ENCODE assay signal across 30 cellular contexts in the genomic region with DNA sequence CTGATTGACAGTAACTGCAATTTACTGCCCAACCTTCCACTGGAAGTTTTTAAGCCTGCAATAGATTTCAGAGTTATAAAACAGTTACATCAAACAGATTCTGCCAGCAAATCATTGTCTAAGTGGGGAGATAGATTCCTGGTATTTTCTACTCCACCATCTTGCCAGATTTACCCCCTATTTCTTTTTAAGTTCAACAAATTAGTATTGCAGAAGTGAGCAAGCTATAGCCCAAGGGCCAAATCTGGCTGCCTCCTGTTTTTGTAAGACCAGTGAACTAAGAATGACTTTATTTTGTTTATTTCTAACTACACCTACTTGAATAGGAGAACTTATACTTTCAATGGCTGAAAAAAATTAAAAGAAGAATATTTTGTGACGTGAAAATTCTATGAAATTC. TPM values are rescaled to one million over a fixed set of nuclear protein-coding genes. Genes with fewer than 3 reads are reported as not detected.
"Had no signal": no experiment of that assay in that cellular context is flagged by ENCODE, and none has a peak within 500 bp of the region (broad histone marks: within the 10 kb centered on the region; RNA-seq: fewer than 3 reads in every experiment).

No MANE protein-coding gene starts in this region.

- H3K4me3 Mint-ChIP-seq: stimulated activated effector memory CD8-positive, alpha-beta T cell treated with anti-CD3 and anti-CD28 coated beads, Interleukin-12 subunit alpha, Interleukin-12 subunit beta, amount 100 ng/mL, for 72 hours; stimulated activated memory B cell treated with anti-CD40 and anti-IgM and Interleukin-4, amounts not matched to agents 10 μg/mL and 1 μg/mL and 100 μg/mL, for 72 hours; stimulated activated naive B cell treated with anti-CD40 and anti-IgM and Interleukin-4, amounts not matched to agents 10 μg/mL and 1 μg/mL and 100 μg/mL, for 72 hours; stimulated activated naive CD8-positive, alpha-beta T cell treated with anti-CD3 and anti-CD28 coated beads, Interleukin-15, amount 100 ng/mL, for 72 hours; stimulated activated naive CD8-positive, alpha-beta T cell treated with anti-CD3 and anti-CD28 coated beads, Interleukin-15, Interleukin-2, amounts not matched to agents 100 ng/mL and 50 ng/mL, for 24 hours; type B pancreatic cell had no signal

- H3K4me1 ChIP-seq: suprapubic skin, testis, tibial artery, tibial nerve, upper lobe of left lung, upper lobe of right lung, uterus, vagina had no signal

- H3K36me3 Mint-ChIP-seq: stimulated activated effector memory CD8-positive, alpha-beta T cell treated with anti-CD3 and anti-CD28 coated beads, Interleukin-12 subunit alpha, Interleukin-12 subunit beta, amount 100 ng/mL, for 72 hours; stimulated activated memory B cell treated with anti-CD40 and anti-IgM and Interleukin-4, amounts not matched to agents 10 μg/mL and 1 μg/mL and 100 μg/mL, for 72 hours; stimulated activated naive B cell treated with anti-CD40 and anti-IgM and Interleukin-4, amounts not matched to agents 10 μg/mL and 1 μg/mL and 100 μg/mL, for 72 hours; type B pancreatic cell had no signal

- H3K36me3 ChIP-seq: stomach, suprapubic skin, thoracic aorta, thyroid gland, tibial artery, tibial nerve, transverse colon, upper lobe of left lung, upper lobe of right lung, uterus, vagina had no signal

- H3K27me3 ChIP-seq: stomach, suprapubic skin, testis, thyroid gland, tibial artery, tibial nerve, transverse colon, upper lobe of left lung, upper lobe of right lung, uterus, vagina had no signal

- H3K27ac Mint-ChIP-seq: stimulated activated effector memory CD8-positive, alpha-beta T cell treated with anti-CD3 and anti-CD28 coated beads, Interleukin-12 subunit alpha, Interleukin-12 subunit beta, amount 100 ng/mL, for 72 hours; stimulated activated memory B cell treated with anti-CD40 and anti-IgM and Interleukin-4, amounts not matched to agents 10 μg/mL and 1 μg/mL and 100 μg/mL, for 72 hours; stimulated activated naive B cell treated with anti-CD40 and anti-IgM and Interleukin-4, amounts not matched to agents 10 μg/mL and 1 μg/mL and 100 μg/mL, for 72 hours; stimulated activated naive CD8-positive, alpha-beta T cell treated with anti-CD3 and anti-CD28 coated beads, Interleukin-15, amount 100 ng/mL, for 72 hours; stimulated activated naive CD8-positive, alpha-beta T cell treated with anti-CD3 and anti-CD28 coated beads, Interleukin-15, Interleukin-2, amounts not matched to agents 100 ng/mL and 50 ng/mL, for 24 hours; type B pancreatic cell had no signal

- H3K9me3 ChIP-seq: suprapubic skin, testis, thoracic aorta, thyroid gland, tibial artery, upper lobe of left lung, upper lobe of right lung, uterus, vagina had no signal

- H3K27ac ChIP-seq: stomach, suprapubic skin, testis, thoracic aorta, thyroid gland, tibial artery, tibial nerve, transverse colon, upper lobe of left lung, upper lobe of right lung, uterus, vagina had no signal

- ATAC-seq: stimulated activated effector memory CD8-positive, alpha-beta T cell treated with anti-CD3 and anti-CD28 coated beads, Interleukin-12 subunit alpha, Interleukin-12 subunit beta, amount 100 ng/mL, for 72 hours; stimulated activated memory B cell treated with anti-CD40 and anti-IgM and Interleukin-4, amounts not matched to agents 10 μg/mL and 1 μg/mL and 100 μg/mL, for 72 hours; stimulated activated naive B cell treated with anti-CD40 and anti-IgM and Interleukin-4, amounts not matched to agents 10 μg/mL and 1 μg/mL and 100 μg/mL, for 72 hours; stimulated activated naive CD8-positive, alpha-beta T cell treated with anti-CD3 and anti-CD28 coated beads, Interleukin-15, amount 100 ng/mL, for 72 hours; stimulated activated naive CD8-positive, alpha-beta T cell treated with anti-CD3 and anti-CD28 coated beads, Interleukin-15, Interleukin-2, amounts not matched to agents 100 U/mL and 50 U/mL, for 24 hours; upper lobe of right lung had no signal

- H3K4me1 Mint-ChIP-seq: stimulated activated effector memory CD8-positive, alpha-beta T cell treated with anti-CD3 and anti-CD28 coated beads, Interleukin-12 subunit alpha, Interleukin-12 subunit beta, amount 100 ng/mL, for 72 hours; stimulated activated memory B cell treated with anti-CD40 and anti-IgM and Interleukin-4, amounts not matched to agents 10 μg/mL and 1 μg/mL and 100 μg/mL, for 72 hours; stimulated activated naive B cell treated with anti-CD40 and anti-IgM and Interleukin-4, amounts not matched to agents 10 μg/mL and 1 μg/mL and 100 μg/mL, for 72 hours; stimulated activated naive CD8-positive, alpha-beta T cell treated with anti-CD3 and anti-CD28 coated beads, Interleukin-15, amount 100 ng/mL, for 72 hours had no signal

- H3K4me3 ChIP-seq: stomach, suprapubic skin, testis, thoracic aorta, thyroid gland, tibial artery, tibial nerve, transverse colon, upper lobe of left lung, upper lobe of right lung, uterus, vagina had no signal

- H3K9me3 Mint-ChIP-seq: stimulated activated memory B cell treated with anti-CD40 and anti-IgM and Interleukin-4, amounts not matched to agents 10 μg/mL and 1 μg/mL and 100 μg/mL, for 72 hours; type B pancreatic cell had no signal

- DNase-seq: stimulated activated CD4-positive, alpha-beta T cell treated with anti-CD3 and anti-CD28 coated beads, Interleukin-2, amount 100 ng/mL, for 48 hours; stimulated activated CD4-positive, alpha-beta T cell treated with anti-CD3 and anti-CD28 coated beads, Interleukin-4, amount 100 ng/mL, for 1 hour; stimulated activated CD4-positive, alpha-beta T cell treated with anti-CD3 and anti-CD28 coated beads, Interleukin-4, amount 100 ng/mL, for 24 hours; stimulated activated CD4-positive, alpha-beta T cell treated with anti-CD3 and anti-CD28 coated beads, Interleukin-4, amount 100 ng/mL, for 4 hours; stimulated activated CD8-positive, alpha-beta memory T cell treated with anti-CD3 and anti-CD28 coated beads, Interleukin-4, amount 100 ng/mL, for 48 hours; stimulated activated naive B cell treated with anti-CD40 and anti-IgM and Interleukin-4, amounts not matched to agents 10 μg/mL and 1 μg/mL and 100 μg/mL, for 72 hours; stimulated activated naive CD4-positive, alpha-beta T cell; stimulated activated naive CD4-positive, alpha-beta T cell treated with Interleukin-2 at 50 U/mL for 16 hours; stimulated activated naive CD8-positive, alpha-beta T cell treated with anti-CD3 and anti-CD28 coated beads, Interleukin-15, amount 100 ng/mL, for 72 hours; stimulated activated naive CD8-positive, alpha-beta T cell treated with anti-CD3 and anti-CD28 coated beads, Interleukin-15, Interleukin-2, amounts not matched to agents 100 U/mL and 50 U/mL, for 24 hours; stomach; substantia nigra; testis; thyroid gland; tibial artery; transverse colon; trophoblast cell; upper lobe of left lung; upper lobe of right lung; uterus had no signal

RNA-seq across cellular contexts. Expression of gene TMEM171, which starts 8.8 kb away (rescaled TPM):
- total RNA-seq: subcutaneous adipose tissue, thoracic aorta, urinary bladder, uterus, vagina had no signal
